ENCODE assay signal across 18 cellular contexts in the genomic region with DNA sequence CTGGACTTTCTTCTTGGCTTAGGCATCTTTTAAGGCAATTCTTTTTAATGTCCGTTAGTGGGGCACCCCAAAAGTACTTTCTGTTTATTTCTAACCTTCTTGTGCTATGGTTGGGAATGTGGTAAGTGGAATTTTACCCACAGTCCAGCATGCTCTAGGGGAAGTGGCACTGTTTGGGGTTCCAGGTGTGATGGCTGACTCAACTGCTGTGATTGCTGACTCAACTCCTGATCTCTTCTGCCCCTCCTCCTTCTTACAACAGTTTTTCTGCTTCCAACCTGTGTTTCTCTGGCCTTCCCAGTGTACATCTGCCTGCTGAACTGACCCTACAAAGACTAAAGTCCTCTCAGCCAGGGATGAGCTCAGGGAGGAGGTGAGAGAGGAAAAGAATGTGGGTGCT.
DNase-seq lines count a peak whose midpoint lies in the region; ATAC-seq, FAIRE-seq and TF ChIP-seq lines count a peak whose summit lies in the region.
"Had no signal": no experiment of that assay in that cellular context is flagged by ENCODE, and none has a peak within 500 bp of the region (broad histone marks: within the 10 kb centered on the region; RNA-seq: fewer than 3 reads in every experiment).

No MANE protein-coding gene starts in this region.

- POLR2A ChIA-PET in RWPE1 (lab: Yijun Ruan, JAX; ENCODE audit: low non-redundant PET) = no interaction called here

- H2AFZ ChIP-seq in keratinocyte (ENCODE audit: control insufficient read depth, low read length) = no peak overlapping the region

- H3K4me2 ChIP-seq in BLaER1 (peak overlapping the region; percentile 45), keratinocyte (ENCODE audit: control insufficient read depth, extremely low read depth, insufficient read depth, low read depth, low read length) (peak overlapping the region; percentile 40)

- no peak for TF ChIP-seq CTCF in RWPE1 (conservative IDR thresholded peaks at IDR 0.05; ENCODE audit: low read depth)
- TF ChIP-seq CTCF in keratinocyte (optimal IDR thresholded peaks at IDR 0.05 in 1 of 3, IDR thresholded peaks at IDR 0.05 in 1 of 3, conservative IDR thresholded peaks at IDR 0.05 in 1 of 3; ENCODE audit: extremely low read depth in 1 of 3, insufficient read depth in 2 of 3, low read length in 3 of 3) = no peak

- dilution Hi-C loops in keratinocyte (cut with MboI; ENCODE audit: extremely low pct_ligation_motif_present, low sequenced_read_pairs) = no loop called here

- H3K9me1 ChIP-seq in keratinocyte (ENCODE audit: control insufficient read depth, extremely low read depth, insufficient read depth, low read length) = no peaks in the 10 kb centered on the region

- H3K27ac ChIP-seq in BLaER1 (peak overlapping the region; percentile 25), RWPE1 (no peak overlapping the region), keratinocyte (ENCODE audit: control insufficient read depth, insufficient read depth, low read length) (no peak overlapping the region)
- H3K27ac ChIP-seq: C4-2B had no signal

- H4K20me1 ChIP-seq in BLaER1 = no peaks in the 10 kb centered on the region
- no peaks in the 10 kb centered on the region for H4K20me1 ChIP-seq in keratinocyte (ENCODE audit: control insufficient read depth, extremely low read depth, insufficient read depth, low read length)

- DNase-seq in HT1080 (ENCODE audit: low read depth) (peak; percentile 17), RWPE1 (ENCODE audit: low spot score) (peak; percentile 65), keratinocyte (ENCODE audit: low read depth, low spot score) (peak; percentile 44)
- DNase-seq in stimulated activated naive CD4-positive, alpha-beta T cell treated with Interleukin-2 at 50 U/mL for 16 hours (lab: John Stamatoyannopoulos, UW) = no peak
- DNase-seq: DND-41, Karpas-422, NCI-H187 treated with DMSO at 0.1 percent for 48 hours, NCI-H446, NCI-H69 had no signal

- H3K9ac ChIP-seq in BLaER1 = no peak overlapping the region
- H3K9ac ChIP-seq in keratinocyte (ENCODE audit: control insufficient read depth, extremely low read depth, insufficient read depth, low read length) = no peak overlapping the region

- H3K79me2 ChIP-seq in keratinocyte (ENCODE audit: control insufficient read depth, insufficient read depth, low read length) = no peaks in the 10 kb centered on the region

- H3K9me3 ChIP-seq in BLaER1 (no peaks in the 10 kb centered on the region), keratinocyte (ENCODE audit: control insufficient read depth, low read depth, low read length) (no peaks in the 10 kb centered on the region)

- FAIRE-seq in keratinocyte (lab: Jason Lieb, UNC) = peak; percentile 98
- FAIRE-seq: A204.1, G401.6, GM12878, H1 had no signal

- H3K4me3 ChIP-seq in BLaER1 (no peak overlapping the region), keratinocyte (ENCODE audit: control insufficient read depth in 2 of 3, extremely low read depth in 1 of 3, insufficient read depth in 2 of 3, low read depth in 1 of 3, low read length in 3 of 3) (no peak overlapping the region)
- H3K4me3 ChIP-seq: GM12878 had no signal

- peaks cover 100% of the 10 kb centered on the region for H3K4me1 ChIP-seq in BLaER1
- H3K4me1 ChIP-seq in keratinocyte (ENCODE audit: control insufficient read depth, extremely low read depth, insufficient read depth, low read length) = peaks cover 8% of the 10 kb centered on the region

- H3K36me3 ChIP-seq in BLaER1 (no peaks in the 10 kb centered on the region), keratinocyte (ENCODE audit: control insufficient read depth in 2 of 2, extremely low read depth in 1 of 2, insufficient read depth in 2 of 2, low read length in 2 of 2) (no peaks in the 10 kb centered on the region)

- H3K27me3 ChIP-seq in BLaER1 = no peaks in the 10 kb centered on the region
- no peaks in the 10 kb centered on the region for H3K27me3 ChIP-seq in keratinocyte (ENCODE audit: control insufficient read depth, extremely low read depth, insufficient read depth, low read length)

- ATAC-seq in HG02642 (IDR thresholded peaks at IDR 0.05; ENCODE audit: poor library complexity, unreplicated experiment) (no peak), HG03469 (IDR thresholded peaks at IDR 0.05; ENCODE audit: unreplicated experiment) (no peak)
- ATAC-seq: GM12878, Right ventricle myocardium inferior had no signal

- CTCF ChIA-PET in RWPE1 (lab: Yijun Ruan, JAX) = no interaction called here
